ENCODE assay signal across 24 cellular contexts in the genomic region with DNA sequence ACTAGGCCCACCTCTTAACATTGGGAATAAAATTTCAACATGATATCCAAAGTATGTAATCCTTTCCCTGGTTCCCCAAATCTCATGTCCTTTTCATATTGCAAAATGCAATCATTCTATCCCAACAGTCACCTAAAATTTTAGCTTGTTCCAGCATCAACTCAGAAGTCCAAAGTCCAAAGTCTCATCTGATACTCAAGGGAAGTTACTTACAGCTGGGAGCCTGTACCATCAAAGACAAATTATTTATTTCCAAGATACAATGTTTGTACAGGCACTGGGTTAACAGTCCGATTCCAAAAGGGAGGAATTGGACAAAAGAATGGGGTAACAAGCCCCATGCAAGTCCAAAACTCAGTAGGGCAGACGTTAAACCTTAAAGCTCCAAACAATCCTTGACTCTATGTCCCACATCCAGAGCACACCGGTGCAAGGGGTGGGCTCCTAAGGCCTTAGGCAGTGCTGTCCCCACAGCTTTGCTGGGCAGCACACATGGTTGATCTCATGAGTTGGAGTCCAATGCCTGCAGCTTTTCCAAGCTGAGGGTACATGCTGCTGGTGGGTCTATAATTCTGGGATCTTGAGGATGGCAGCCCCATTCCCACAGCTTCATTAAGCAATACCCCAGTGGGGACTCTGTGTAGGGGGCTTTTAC.
"Had no signal": no experiment of that assay in that cellular context is flagged by ENCODE, and none has a peak within 500 bp of the region (broad histone marks: within the 10 kb centered on the region; RNA-seq: fewer than 3 reads in every experiment).

No MANE protein-coding gene starts in this region.

- H3K27ac Mint-ChIP-seq: dendritic cell treated with granulocyte-macrophage colony-stimulating factor and Interleukin-4, amounts not matched to agents 40 ng/mL and 50 ng/mL, for 4 days; effector memory CD8-positive, alpha-beta T cell; endodermal cell; naive B cell had no signal

- H3K27me3 Mint-ChIP-seq: dendritic cell treated with granulocyte-macrophage colony-stimulating factor and Interleukin-4, amounts not matched to agents 40 ng/mL and 50 ng/mL, for 4 days had no signal

- H3K36me3 ChIP-seq: colonic mucosa, esophagus squamous epithelium, gastrocnemius medialis, heart right ventricle, lower lobe of right lung had no signal

- H3K27me3 ChIP-seq: colonic mucosa, esophagus squamous epithelium, gastrocnemius medialis, heart right ventricle had no signal

- H3K4me1 Mint-ChIP-seq: endodermal cell, naive B cell had no signal

- H3K4me3 Mint-ChIP-seq: dendritic cell treated with granulocyte-macrophage colony-stimulating factor and Interleukin-4, amounts not matched to agents 40 ng/mL and 50 ng/mL, for 4 days; effector memory CD8-positive, alpha-beta T cell; endodermal cell had no signal

- H3K4me1 ChIP-seq: esophagus squamous epithelium, gastrocnemius medialis, lower lobe of right lung had no signal

- ATAC-seq: effector memory CD8-positive, alpha-beta T cell; esophagus mucosa; gastrocnemius medialis; heart right ventricle; left cardiac atrium; lower lobe of right lung; mucosa of descending colon had no signal

- H3K4me3 ChIP-seq: colonic mucosa, esophagus squamous epithelium, gastrocnemius medialis, heart right ventricle, left ventricle myocardium inferior, lower lobe of right lung, mucosa of descending colon had no signal

- DNase-seq: colonic mucosa; cortex of kidney; effector CD8-positive, alpha-beta T cell; effector memory CD8-positive, alpha-beta T cell; endodermal cell; erythroblast; esophagus squamous epithelium; foreskin fibroblast; foreskin melanocyte; gastrocnemius medialis; glutamatergic neuron; head of caudate nucleus; heart right ventricle; hippocampal formation; left cardiac atrium; left ventricle myocardium inferior; lower lobe of right lung; mesendoderm; midbrain; mucosa of descending colon; naive B cell had no signal

- H3K9me3 ChIP-seq: colonic mucosa, gastrocnemius medialis had no signal

- H3K27ac ChIP-seq: colonic mucosa, epithelial cell of prostate, esophagus squamous epithelium, gastrocnemius medialis, heart right ventricle, left ventricle myocardium inferior, lower lobe of right lung had no signal
